ENCODE assay signal across 1 cellular context in the genomic region with DNA sequence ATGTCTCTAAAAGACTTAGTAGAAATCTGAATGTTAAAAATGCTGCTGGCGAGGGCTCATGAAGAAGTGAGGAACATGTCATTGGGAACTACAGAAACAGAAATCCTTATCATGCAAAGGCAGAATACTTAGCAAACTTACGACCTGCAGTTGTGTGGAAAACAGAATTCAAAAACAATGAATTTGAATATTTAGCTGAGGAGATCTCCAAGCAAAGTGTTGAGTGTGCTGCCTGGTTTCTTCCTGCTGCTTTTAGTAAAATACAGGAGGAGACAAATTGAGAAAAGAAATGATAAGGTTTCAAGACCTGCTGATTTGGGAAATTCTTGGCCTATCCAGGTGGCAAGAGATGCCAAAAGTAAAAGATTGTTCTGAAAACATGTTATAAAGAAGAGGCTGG.
TF ChIP-seq lines count a peak whose summit lies in the region.

No MANE protein-coding gene starts in this region.

TF ChIP-seq in HepG2, 621 proteins besides CTCF, POLR2A, EP300 and RAD21:
- TF ChIP-seq ZNF256 (CRISPR knock-in tag; conservative IDR thresholded peaks at IDR 0.05) (peak; percentile 94), ZSCAN25 (CRISPR knock-in tag; IDR thresholded peaks at IDR 0.05) (no peak)
